22 cellular contexts compared by ENCODE assay signal in genomic region chr7:6650086-6650485, GRCh38. TPM values are rescaled to one million over a fixed set of nuclear protein-coding genes. Genes with fewer than 3 reads are reported as not detected.
A peak's percentile ranks its signal among the peaks of the same experiment; 100 is the strongest.
DNase-seq lines count a peak whose midpoint lies in the region; ATAC-seq and TF ChIP-seq lines count a peak whose summit lies in the region.
"Had no signal": no experiment of that assay in that cellular context is flagged by ENCODE, and none has a peak within 500 bp of the region (broad histone marks: within the 10 kb centered on the region; RNA-seq: fewer than 3 reads in every experiment).

No MANE protein-coding gene starts in this region.

- TF ChIP-seq RAD21 in SK-N-SH (IDR thresholded peaks at IDR 0.05; ENCODE audit: low read length): no peak

- peaks cover 40 to 84% of the 10 kb centered on the region in 2 experiments for H3K36me3 ChIP-seq in SK-N-SH (replicated peaks in 1 of 2; ENCODE audit: control insufficient read depth in 1 of 2, insufficient read depth in 2 of 2, low read length in 1 of 2)
- peaks cover 0 to 78% (median 15%) of the 10 kb centered on the region in 3 experiments for H3K36me3 ChIP-seq in naive thymus-derived CD4-positive, alpha-beta T cell (ENCODE audit: control insufficient read depth in 2 of 3, insufficient read depth in 3 of 3, low read length in 3 of 3)

- TF ChIP-seq CTCF in SK-N-SH (IDR thresholded peaks at IDR 0.05): no peak
- TF ChIP-seq CTCF in endothelial cell (IDR thresholded peaks at IDR 0.05; ENCODE audit: unreplicated experiment): no peak
- no peak for TF ChIP-seq CTCF in MCF 10A (IDR thresholded peaks at IDR 0.05; ENCODE audit: unreplicated experiment)

- DNase-seq in SK-N-SH: peak; percentile 32
- DNase-seq in endothelial cell (ENCODE audit: low spot score): no peak
- DNase-seq in posterior vena cava (ENCODE audit: low spot score): peak; percentile 52
- DNase-seq in NCI-H1105 (lab: John Stamatoyannopoulos, UW): no peak
- no peak for DNase-seq in MCF 10A (ENCODE audit: unreplicated experiment)
- no peak for DNase-seq in naive thymus-derived CD4-positive, alpha-beta T cell
- DNase-seq: Calu3, DMS53, KBM-7, MG63, NCI-H1417, NCI-H1694, NCI-H2029 treated with DMSO at 0.1 percent for 48 hours, NCI-H2227 treated with DMSO at 0.1 percent for 48 hours, NCI-H69, RPMI8226, SHP77 treated with DMSO at 0.1 percent for 48 hours had no signal

- no peak overlapping the region for H3K27ac ChIP-seq in SK-N-SH (ENCODE audit: low read depth in 2 of 2, low read length in 1 of 2)
- H3K27ac ChIP-seq in naive thymus-derived CD4-positive, alpha-beta T cell (ENCODE audit: low read depth, low read length): no peak overlapping the region
- H3K27ac ChIP-seq: 22Rv1 had no signal

- H3K9me3 Mint-ChIP-seq in endothelial cell (ENCODE audit: unreplicated experiment): no peaks in the 10 kb centered on the region
- no peaks in the 10 kb centered on the region for H3K9me3 Mint-ChIP-seq in MCF 10A (ENCODE audit: unreplicated experiment)
- peaks cover 0 to 13% (median 6%) of the 10 kb centered on the region in 11 donors for H3K9me3 Mint-ChIP-seq in naive thymus-derived CD4-positive, alpha-beta T cell
- H3K9me3 Mint-ChIP-seq: GM23338 had no signal

- 97% methylated on average over 10 of the region's 10 CpGs for WGBS in SK-N-SH (ENCODE audit: low lambda C conversion rate)

- no TSS peak for BruUV-seq in MCF 10A (replicated peaks; lab: Mats Ljungman, UMichigan)

- H3K4me2 ChIP-seq in SK-N-SH: no peak overlapping the region
- H3K4me2 ChIP-seq: GM23338 had no signal

- H3K36me3 Mint-ChIP-seq in endothelial cell (ENCODE audit: low read depth, unreplicated experiment) (peaks cover 22% of the 10 kb centered on the region), MCF 10A (ENCODE audit: insufficient read depth, unreplicated experiment) (peaks cover 64% of the 10 kb centered on the region)
- peaks cover 9 to 63% (median 32%) of the 10 kb centered on the region in 5 donors for H3K36me3 Mint-ChIP-seq in naive thymus-derived CD4-positive, alpha-beta T cell

- peaks cover 20% of the 10 kb centered on the region; the same call in 1 of the 2 replicates for H4K20me1 ChIP-seq in SK-N-SH (ENCODE audit: insufficient read depth)

- TF ChIP-seq EP300 in SK-N-SH (IDR thresholded peaks at IDR 0.05; ENCODE audit: borderline replicate concordance in 1 of 2, low read depth in 1 of 2, low read length in 1 of 2): no peak

- no peak overlapping the region for H3K9ac ChIP-seq in SK-N-SH

- H3K9me2 ChIP-seq in SK-N-SH: no peaks in the 10 kb centered on the region

- POLR2A ChIA-PET in SK-N-SH (lab: Yijun Ruan, JAX) (no interaction called here), MCF 10A (lab: Yijun Ruan, JAX) (no interaction called here)
- POLR2A ChIA-PET in naive thymus-derived CD4-positive, alpha-beta T cell (lab: Charles Lee): no interaction called here

- no peaks in the 10 kb centered on the region for H3K27me3 ChIP-seq in SK-N-SH (ENCODE audit: insufficient read depth)
- H3K27me3 ChIP-seq in naive thymus-derived CD4-positive, alpha-beta T cell (ENCODE audit: control insufficient read depth in 2 of 2, insufficient read depth in 2 of 2, low read length in 2 of 2): no peaks in the 10 kb centered on the region
- H3K27me3 ChIP-seq: MG63 had no signal

- H3F3A ChIP-seq in SK-N-SH (replicated peaks; ENCODE audit: insufficient read depth): no peaks in the 10 kb centered on the region

- CTCF ChIA-PET in SK-N-SH (lab: Yijun Ruan, JAX): interaction anchor here (0.6 to 2.8 kb wide), 3 partner anchors 9 to 138 kb away, joined by 3 to 12 read pairs (median 3); no protein-coding TSS in a partner anchor
- CTCF ChIA-PET in MCF 10A (lab: Yijun Ruan, JAX): no interaction called here
- CTCF ChIA-PET in naive thymus-derived CD4-positive, alpha-beta T cell (lab: Charles Lee): interaction anchor here (0.6 kb wide), 1 partner anchor 133 kb away, joined by 3 read pairs; no protein-coding TSS in a partner anchor

- no peak overlapping the region; a peak in 1 of 4 replicates for H3K4me3 ChIP-seq in SK-N-SH (ENCODE audit: low read depth in 2 of 2, low read length in 1 of 2)
- H3K4me3 ChIP-seq in naive thymus-derived CD4-positive, alpha-beta T cell (ENCODE audit: low read length): no peak overlapping the region
- H3K4me3 ChIP-seq: GM23338, HAP-1, MG63 had no signal

- peaks cover 8% of the 10 kb centered on the region; the same call in 1 of the 2 replicates for H3K79me2 ChIP-seq in SK-N-SH (ENCODE audit: insufficient read depth)

- no peaks in the 10 kb centered on the region for H3K4me1 Mint-ChIP-seq in endothelial cell (ENCODE audit: unreplicated experiment)
- H3K4me1 Mint-ChIP-seq in MCF 10A (ENCODE audit: insufficient read depth, unreplicated experiment): no peaks in the 10 kb centered on the region
- H3K4me1 Mint-ChIP-seq in naive thymus-derived CD4-positive, alpha-beta T cell: no peaks in the 10 kb centered on the region
- H3K4me1 Mint-ChIP-seq: B cell, GM23338 had no signal

- ATAC-seq in SK-N-SH treated with all-trans-retinoic acid at 6 μM for 48 hours: no peak
- ATAC-seq in naive thymus-derived CD4-positive, alpha-beta T cell: no peak
- ATAC-seq: GM23338 had no signal

- no peak overlapping the region for H2AFZ ChIP-seq in SK-N-SH (ENCODE audit: low read depth)
- H2AFZ ChIP-seq: GM23338 had no signal

- H3K4me3 Mint-ChIP-seq in endothelial cell (ENCODE audit: unreplicated experiment) (peak overlapping the region; percentile 47), MCF 10A (ENCODE audit: unreplicated experiment) (no peak overlapping the region)
- H3K4me3 Mint-ChIP-seq in naive thymus-derived CD4-positive, alpha-beta T cell: no peak overlapping the region
- H3K4me3 Mint-ChIP-seq: B cell, GM23338 had no signal

- H3K4me1 ChIP-seq in SK-N-SH (ENCODE audit: control insufficient read depth in 1 of 2, insufficient read depth in 2 of 2, low read depth in 1 of 2, low read length in 1 of 2): no peaks in the 10 kb centered on the region
- H3K4me1 ChIP-seq in naive thymus-derived CD4-positive, alpha-beta T cell (ENCODE audit: control insufficient read depth in 2 of 2, insufficient read depth in 2 of 2, low read length in 2 of 2): no peaks in the 10 kb centered on the region
- H3K4me1 ChIP-seq: HAP-1 had no signal

- no peak overlapping the region for H3K27ac Mint-ChIP-seq in endothelial cell (ENCODE audit: unreplicated experiment)
- H3K27ac Mint-ChIP-seq in MCF 10A (ENCODE audit: low read depth, unreplicated experiment): no peak overlapping the region
- peak overlapping the region in 2 of 9 donors; percentile 16 to 19 for H3K27ac Mint-ChIP-seq in naive thymus-derived CD4-positive, alpha-beta T cell
- H3K27ac Mint-ChIP-seq: B cell, GM23338 had no signal

- no peaks in the 10 kb centered on the region for H3K9me3 ChIP-seq in SK-N-SH
- H3K9me3 ChIP-seq in naive thymus-derived CD4-positive, alpha-beta T cell (ENCODE audit: control insufficient read depth in 2 of 3, low read length in 3 of 3): peaks cover 0 to 19% (median 5%) of the 10 kb centered on the region in 3 experiments
- H3K9me3 ChIP-seq: HAP-1, MG63 had no signal

- H3K27me3 Mint-ChIP-seq in endothelial cell (ENCODE audit: unreplicated experiment) (peaks cover 10% of the 10 kb centered on the region), MCF 10A (ENCODE audit: insufficient read depth, unreplicated experiment) (no peaks in the 10 kb centered on the region)
- H3K27me3 Mint-ChIP-seq in naive thymus-derived CD4-positive, alpha-beta T cell: no peaks in the 10 kb centered on the region
- H3K27me3 Mint-ChIP-seq: B cell had no signal

- intact Hi-C loops in posterior vena cava (cut with DNase I) (no loop called here), MCF 10A (cut with micrococcal nuclease) (no loop called here)
- intact Hi-C loops in naive thymus-derived CD4-positive, alpha-beta T cell (cut with micrococcal nuclease): no loop called here

TF ChIP-seq in SK-N-SH, 30 proteins besides CTCF, POLR2A, EP300 and RAD21 (continues in another document):
- TF ChIP-seq NFIC (IDR thresholded peaks at IDR 0.05; ENCODE audit: borderline replicate concordance): no peak

TF ChIP-seq in SK-N-SH treated with all-trans-retinoic acid at 6 μM for 48 hours, 23 proteins besides CTCF, POLR2A, EP300 and RAD21:
- no peak for TF ChIP-seq OSR1 (CRISPR knock-in tag; IDR thresholded peaks at IDR 0.05)
- TF ChIP-seq TOX (CRISPR knock-in tag; IDR thresholded peaks at IDR 0.05; ENCODE audit: borderline replicate concordance): no peak
- no peak for TF ChIP-seq ZNF70 (CRISPR knock-in tag; IDR thresholded peaks at IDR 0.05)
- TF ChIP-seq ZFP3 (CRISPR knock-in tag; IDR thresholded peaks at IDR 0.05): no peak
- TF ChIP-seq ISL1 (CRISPR knock-in tag; IDR thresholded peaks at IDR 0.05): no peak

RNA-seq across cellular contexts. Expression of gene ZNF316, which starts 13.0 kb away (rescaled TPM):
- 18.0 and 18.6 TPM in 2 replicates for polyA plus RNA-seq in SK-N-SH (2012; rRNA removed)
- 8.8 and 11.0 TPM in 2 replicates for polyA plus RNA-seq in SK-N-SH (2012; cell fraction: cytosol; rRNA removed)
- polyA plus RNA-seq in SK-N-SH (2012; cell fraction: nucleus; rRNA removed): 82.5 and 113 TPM in 2 replicates
- total RNA-seq in endothelial cell (ENCODE audit: unreplicated experiment) (42.2 TPM), posterior vena cava (10 to 100 TPM; 16.1 to 22.5 TPM), MCF 10A (2022) (26.1 and 27.1 TPM in 2 replicates)
- total RNA-seq in naive thymus-derived CD4-positive, alpha-beta T cell: 10 to 100 TPM; 24.5 to 71.6 (median 55.4) TPM
- polyA plus RNA-seq in naive thymus-derived CD4-positive, alpha-beta T cell: 1 to 10 TPM in 1 of 2 donors, under 1 TPM in 1; 0.66 to 4.4 TPM

RNA-seq across cellular contexts. Expression of gene ZNF853, which starts 34.7 kb away (rescaled TPM):
- 15.9 and 17.6 TPM in 2 replicates for polyA plus RNA-seq in SK-N-SH (2012; rRNA removed)
- 8.4 and 15.2 TPM in 2 replicates for polyA plus RNA-seq in SK-N-SH (2012; cell fraction: cytosol; rRNA removed)
- 7.8 and 8.3 TPM in 2 replicates for polyA plus RNA-seq in SK-N-SH (2012; cell fraction: nucleus; rRNA removed)
- 7.9 TPM for total RNA-seq in endothelial cell (ENCODE audit: unreplicated experiment)
- 10 to 100 TPM in 1 of 2 donors, 1 to 10 TPM in 1; 8.1 to 11.9 TPM for total RNA-seq in posterior vena cava
- not detected in 2 replicates for total RNA-seq in MCF 10A (2022)
- 1 to 10 TPM in 4 of 5 experiments, under 1 TPM in 1; 0.15 to 5.3 (median 3.8) TPM for total RNA-seq in naive thymus-derived CD4-positive, alpha-beta T cell
- 1 to 10 TPM in 1 of 2 donors, under 1 TPM in 1; 0.50 to 2.9 TPM for polyA plus RNA-seq in naive thymus-derived CD4-positive, alpha-beta T cell

RNA-seq across cellular contexts. Expression of gene ZNF12, which starts 56.7 kb away (rescaled TPM):
- polyA plus RNA-seq in SK-N-SH (2012; rRNA removed): 9.5 and 15.2 TPM in 2 replicates
- 9.3 and 10.2 TPM in 2 replicates for polyA plus RNA-seq in SK-N-SH (2012; cell fraction: cytosol; rRNA removed)
- polyA plus RNA-seq in SK-N-SH (2012; cell fraction: nucleus; rRNA removed): 22.7 and 45.7 TPM in 2 replicates
- total RNA-seq in endothelial cell (ENCODE audit: unreplicated experiment): 30.8 TPM
- total RNA-seq in posterior vena cava: 10 to 100 TPM; 22.6 to 25.0 TPM
- total RNA-seq in MCF 10A (2022): 22.1 and 22.4 TPM in 2 replicates
- total RNA-seq in naive thymus-derived CD4-positive, alpha-beta T cell: 10 to 100 TPM; 26.2 to 58.1 (median 29.3) TPM
- polyA plus RNA-seq in naive thymus-derived CD4-positive, alpha-beta T cell: 10 to 100 TPM; 25.2 to 33.4 TPM

Comparison
In these comparisons a context has a peak if more than half of its experiments do, and no peak if none do; other contexts are left out.
1. DNase-seq: peak in SK-N-SH (single experiment) and posterior vena cava (single experiment); none in endothelial cell (single experiment), NCI-H1105 (single experiment), MCF 10A (single experiment) and naive thymus-derived CD4-positive, alpha-beta T cell (0 of 9).